In genomic region chr20:20877079-20877478, GRCh38 we compare ENCODE assay signal across 34 cellular contexts.
"Had no signal": no experiment of that assay in that cellular context is flagged by ENCODE, and none has a peak within 500 bp of the region (broad histone marks: within the 10 kb centered on the region; RNA-seq: fewer than 3 reads in every experiment).

No MANE protein-coding gene starts in this region.

- FAIRE-seq: astrocyte, bronchial epithelial cell had no signal

- H3K27ac ChIP-seq: adrenal gland, ascending aorta, body of pancreas, brain microvascular endothelial cell, breast epithelium, cardiac muscle cell had no signal

- DNase-seq: activated effector memory CD4-positive, alpha-beta T cell treated with anti-CD3 and anti-CD28 coated beads, Interleukin-2, amount 50 U/mL, for 16 hours; activated effector memory CD4-positive, alpha-beta T cell treated with Interleukin-2 at 50 U/mL for 16 hours; activated gamma-delta T cell; activated gamma-delta T cell treated with Interleukin-2 at 50 U/mL for 16 hours; activated naive CD4-positive, alpha-beta T cell; activated naive CD4-positive, alpha-beta T cell treated with anti-CD3 and anti-CD28 coated beads for 36 hours; activated naive CD4-positive, alpha-beta T cell treated with anti-CD3 and anti-CD28 coated beads, Interleukin-2, amount 10 ng/mL, durations not matched to agents 7 days and 5 days; activated naive CD4-positive, alpha-beta T cell treated with anti-CD3 and anti-CD28 coated beads, Interleukin-2, amount 50 U/mL, for 16 hours; activated naive CD4-positive, alpha-beta T cell treated with Interleukin-2 at 50 U/mL for 16 hours; activated naive CD8-positive, alpha-beta T cell treated with anti-CD3 and anti-CD28 coated beads for 36 hours; activated naive CD8-positive, alpha-beta T cell treated with anti-CD3 and anti-CD28 coated beads, Interleukin-2, amount 10 ng/mL, durations not matched to agents 7 days and 5 days; activated naive CD8-positive, alpha-beta T cell treated with anti-CD3 and anti-CD28 coated beads, Interleukin-2, amount 50 U/mL, for 24 hours; activated T-cell treated with anti-CD3 and anti-CD28 coated beads, Interleukin-2, amount 50 U/mL, for 1 hour; activated T-cell treated with anti-CD3 and anti-CD28 coated beads, Interleukin-2, amount 50 U/mL, for 24 hours; activated T-cell treated with anti-CD3 and anti-CD28 coated beads, Interleukin-2, amount 50 U/mL, for 4 hours; activated T-cell treated with anti-CD3 and anti-CD28 coated beads, Interleukin-2, amount 50 U/mL, for 48 hours; activated T-cell treated with anti-CD3 and anti-CD28 coated beads, Interleukin-2, amount 50 U/mL, for 72 hours; adrenal gland; amniotic stem cell; amygdala; anterior cingulate cortex; aorta; body of pancreas; brain microvascular endothelial cell; caudate nucleus; central memory CD4-positive, alpha-beta T cell; cerebellar nuclear complex had no signal

- ATAC-seq: activated naive CD4-positive, alpha-beta T cell treated with anti-CD3 and anti-CD28 coated beads, Interleukin-2, amount 50 U/mL, for 72 hours; activated naive CD8-positive, alpha-beta T cell treated with anti-CD3 and anti-CD28 coated beads, Interleukin-2, amount 50 U/mL, for 24 hours; activated T-cell treated with anti-CD3 and anti-CD28 coated beads, Interleukin-2, amount 50 U/mL, for 4 hours; activated T-cell treated with anti-CD3 and anti-CD28 coated beads, Interleukin-2, amount 50 U/mL, for 72 hours; activated T-helper 17 cell treated with anti-CD3 and anti-CD28 coated beads, Interleukin-2, amount 50 U/mL, for 72 hours; body of pancreas had no signal

- H3K27me3 ChIP-seq: adrenal gland, ascending aorta, body of pancreas, brain microvascular endothelial cell had no signal

- H3K4me1 ChIP-seq: adrenal gland, ascending aorta, body of pancreas, breast epithelium had no signal

- H3K4me3 ChIP-seq: adrenal gland, ascending aorta, body of pancreas, breast epithelium, cardiac muscle cell had no signal

- H3K36me3 ChIP-seq: adrenal gland, ascending aorta, brain microvascular endothelial cell, breast epithelium, cardiac muscle cell had no signal

- H3K9me3 ChIP-seq: adrenal gland, ascending aorta, body of pancreas, breast epithelium had no signal
